9 cellular contexts compared by ENCODE assay signal in the genomic region with DNA sequence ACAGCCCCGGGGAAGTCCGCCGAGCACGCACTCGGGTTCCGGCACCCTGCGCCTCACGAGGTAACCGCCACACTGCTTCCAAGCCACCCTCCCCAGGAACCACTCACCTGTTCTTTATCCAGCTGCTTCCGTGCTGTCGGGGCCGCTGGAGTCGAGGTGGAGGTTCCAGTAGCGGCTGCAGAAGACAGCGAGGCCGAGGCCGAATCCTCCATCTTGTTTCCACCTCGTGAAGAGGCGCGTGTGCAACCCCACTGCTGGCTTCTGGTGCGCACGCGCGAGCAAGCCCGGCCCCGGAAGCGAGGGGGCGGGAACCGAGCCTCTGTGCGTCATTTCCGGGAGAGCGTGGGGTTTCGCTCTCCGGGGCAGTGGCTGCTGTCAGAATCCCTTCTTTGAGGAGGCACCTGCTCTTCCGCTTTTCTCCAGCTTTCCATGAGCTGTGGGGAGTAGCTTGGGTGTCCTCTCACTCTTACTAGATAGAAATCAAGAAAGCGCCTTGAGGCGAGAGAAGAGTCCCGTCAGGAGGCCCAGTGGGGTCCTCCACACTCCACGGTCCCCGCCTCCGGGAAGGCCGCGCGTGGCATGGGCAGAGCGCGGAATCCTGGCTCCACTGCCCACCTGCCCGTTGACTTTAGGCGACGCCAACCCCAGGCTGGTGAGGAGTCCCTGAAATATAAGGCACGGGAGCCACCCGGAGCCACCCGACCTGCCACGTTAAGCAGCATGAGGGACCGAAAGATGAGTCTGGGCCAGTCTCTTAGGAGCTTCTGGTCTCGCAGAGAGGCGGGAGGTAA. TPM values are rescaled to one million over a fixed set of nuclear protein-coding genes. Genes with fewer than 3 reads are reported as not detected.
DNase-seq lines count a peak whose midpoint lies in the region; ATAC-seq, FAIRE-seq and TF ChIP-seq lines count a peak whose summit lies in the region.
"Had no signal": no experiment of that assay in that cellular context is flagged by ENCODE, and none has a peak within 500 bp of the region (broad histone marks: within the 10 kb centered on the region; RNA-seq: fewer than 3 reads in every experiment).

A gene (minus strand): TSS at position 242 of the 791 bp plus-strand sequence. CDS start 30 bp downstream, at position 212.

- peak within 1 kb of the TSS; percentile 82 to 91 for H3K27ac ChIP-seq in kidney (ENCODE audit: low read depth in 2 of 2, low read length in 2 of 2)

- TF ChIP-seq POLR2A in GM19099 (IDR thresholded peaks at IDR 0.05; ENCODE audit: extremely low read depth, insufficient read length, low read depth): peak; percentile 96

- peak; percentile 70 for ATAC-seq in HG03378 (IDR thresholded peaks at IDR 0.05; ENCODE audit: unreplicated experiment)
- ATAC-seq in activated CD4-positive, CD25-positive, alpha-beta regulatory T cell treated with anti-CD3 and anti-CD28 coated beads, Interleukin-2, amount 50 U/mL, for 24 hours: peak; percentile 88 to 92
- peak; percentile 90 for ATAC-seq in central memory CD8-positive, alpha-beta T cell (replicated peaks; ENCODE audit: extremely low read depth, poor library complexity, severe bottlenecking)

- H3K36me3 Mint-ChIP-seq in central memory CD8-positive, alpha-beta T cell (ENCODE audit: insufficient read depth): peaks cover 41% of the 10 kb centered on the region

- intact Hi-C loops in kidney (cut with DNase I): no loop called here

- DNase-seq in AML-193 (lab: John Stamatoyannopoulos, UW) (peak; percentile 88 to 89), NCI-H446 treated with DMSO at 0.1 percent for 48 hours (lab: John Stamatoyannopoulos, UW) (peak; percentile 76), kidney (peak; percentile 97)
- DNase-seq in central memory CD8-positive, alpha-beta T cell (ENCODE audit: low spot score in 2 of 2): peak; percentile 94 to 96
- peak; percentile 87 for DNase-seq in stimulated activated CD4-positive, alpha-beta T cell treated with anti-CD3 and anti-CD28 coated beads, Interleukin-15, amount 100 ng/mL, for 1 hour (ENCODE audit: low read depth in 1 of 2, low spot score in 1 of 2)

- peaks cover 47% of the 10 kb centered on the region for H3K4me1 Mint-ChIP-seq in central memory CD8-positive, alpha-beta T cell

- TF ChIP-seq CTCF in kidney (IDR thresholded peaks at IDR 0.05; ENCODE audit: borderline replicate concordance, extremely low read depth, insufficient read depth): no peak

- peaks cover 10 to 19% of the 10 kb centered on the region in 2 donors for H3K36me3 ChIP-seq in kidney (ENCODE audit: control insufficient read depth in 1 of 2, insufficient read depth in 2 of 2, low read length in 2 of 2)

- no peak for FAIRE-seq in kidney (lab: Jason Lieb, UNC)
- FAIRE-seq: colon had no signal

- peaks cover 6 to 10% of the 10 kb centered on the region in 2 donors for H3K4me1 ChIP-seq in kidney (ENCODE audit: control insufficient read depth in 1 of 2, insufficient read depth in 1 of 2, low read depth in 1 of 2, low read length in 2 of 2)

- H3K9me3 Mint-ChIP-seq in central memory CD8-positive, alpha-beta T cell: no peaks in the 10 kb centered on the region

- H3K4me3 Mint-ChIP-seq in central memory CD8-positive, alpha-beta T cell: peak within 1 kb of the TSS; percentile 97

- H3K4me3 ChIP-seq in kidney (ENCODE audit: low read length in 2 of 2): peak within 1 kb of the TSS; percentile 84 to 96

- no peaks in the 10 kb centered on the region for H3K27me3 Mint-ChIP-seq in central memory CD8-positive, alpha-beta T cell

- H3K9ac ChIP-seq in kidney (ENCODE audit: low read length in 2 of 2): peak within 1 kb of the TSS; percentile 87 to 88

- no peaks in the 10 kb centered on the region for H3K9me3 ChIP-seq in kidney (ENCODE audit: control insufficient read depth in 1 of 2, low read length in 2 of 2)

- peak within 1 kb of the TSS; percentile 95 for H3K27ac Mint-ChIP-seq in central memory CD8-positive, alpha-beta T cell (ENCODE audit: low read depth)

RNA-seq across cellular contexts. Expression of the gene that starts here (rescaled TPM):
- total RNA-seq in kidney: 101 TPM
- 55.5 TPM for polyA plus RNA-seq in kidney (ENCODE audit: insufficient read depth, low read depth, low replicate concordance)

Comparison
In these comparisons a context has a peak if more than half of its experiments do, and no peak if none do; other contexts are left out.
1. Peak in every context shown above with its lines: DNase-seq, ATAC-seq, H3K4me3 ChIP-seq and H3K27ac ChIP-seq.